In the genomic region with DNA sequence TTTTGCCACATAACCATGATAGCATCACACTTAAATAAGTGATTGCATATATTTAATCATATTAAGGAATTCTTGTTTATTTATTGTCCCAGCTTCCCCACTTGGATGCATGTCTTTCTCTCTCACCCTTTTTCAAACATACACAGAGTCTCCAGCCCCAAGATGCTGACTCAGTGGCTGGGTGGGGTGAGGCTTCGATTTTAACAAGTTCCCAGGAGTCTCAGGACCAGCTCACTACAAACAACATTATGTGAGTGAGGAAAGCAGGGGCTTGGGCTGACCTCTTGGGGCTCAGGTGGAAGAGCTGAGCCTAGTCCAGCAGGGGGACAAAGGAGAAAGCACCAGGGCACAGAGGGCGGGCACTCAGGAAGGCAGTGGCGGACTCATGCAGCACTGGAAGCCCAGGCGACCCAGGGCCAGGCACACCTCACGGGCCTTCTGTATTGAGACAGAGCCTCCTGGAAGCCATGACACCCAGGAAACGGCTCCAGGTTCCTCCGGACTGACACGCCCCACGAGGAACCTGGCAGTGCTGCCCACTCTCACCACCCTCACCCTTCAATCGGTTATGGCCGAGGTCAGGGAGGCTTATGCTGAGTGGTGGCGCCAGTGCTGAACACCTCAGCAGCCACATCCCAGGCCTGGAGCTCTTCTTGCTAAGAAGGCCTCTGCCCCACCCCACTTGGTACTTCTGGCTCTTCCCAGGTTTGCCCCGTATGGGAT, we compare ENCODE assay signal across 1 cellular context.
TF ChIP-seq lines count a peak whose summit lies in the region.

No MANE protein-coding gene starts in this region.

TF ChIP-seq in IMR-90, 13 proteins besides CTCF, POLR2A, EP300 and RAD21:
- TF ChIP-seq MAFK (IDR thresholded peaks at IDR 0.05; ENCODE audit: low read depth, low read length) (peak; percentile 69), NFE2L2 (IDR thresholded peaks at IDR 0.05; ENCODE audit: low read depth, low read length) (peak; percentile 38; the same call in 1 of the 2 replicates), CHD1 (IDR thresholded peaks at IDR 0.05; ENCODE audit: low read depth, low read length) (no peak)
